ENCODE assay signal across 19 cellular contexts in the genomic region with DNA sequence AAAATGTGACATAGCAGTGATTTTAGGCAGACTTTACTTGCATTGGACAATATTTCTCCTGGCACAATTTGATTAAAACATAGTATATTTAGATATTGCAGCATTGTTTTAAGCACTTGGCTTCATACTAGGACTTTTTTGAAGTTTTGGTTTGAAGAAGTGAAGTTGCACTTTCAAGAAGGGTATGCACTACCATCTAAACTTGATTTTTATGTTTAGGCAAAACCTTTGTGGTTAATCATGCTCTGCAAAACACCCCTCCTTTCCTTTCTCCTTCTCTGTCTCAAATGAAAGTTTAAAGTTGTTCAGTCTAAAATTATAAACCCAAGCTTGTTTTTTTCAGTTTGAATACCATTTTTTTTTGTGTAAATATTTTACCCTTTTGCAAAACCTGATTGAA.
A peak's percentile ranks its signal among the peaks of the same experiment; 100 is the strongest.
DNase-seq lines count a peak whose midpoint lies in the region; ATAC-seq and TF ChIP-seq lines count a peak whose summit lies in the region.
"Had no signal": no experiment of that assay in that cellular context is flagged by ENCODE, and none has a peak within 500 bp of the region (broad histone marks: within the 10 kb centered on the region; RNA-seq: fewer than 3 reads in every experiment).

No MANE protein-coding gene starts in this region.

- peaks cover 14% of the 10 kb centered on the region for H3K4me1 Mint-ChIP-seq in progenitor cell of endocrine pancreas (ENCODE audit: low read depth)
- peaks cover 13% of the 10 kb centered on the region for H3K4me1 Mint-ChIP-seq in activated CD4-positive, alpha-beta T cell treated with anti-CD3 and anti-CD28 coated beads, Interleukin-2, amount 10 ng/mL, durations not matched to agents 7 days and 5 days

- peak overlapping the region; percentile 74 for H3K27ac ChIP-seq in WERI-Rb-1
- H3K27ac ChIP-seq: GM23248 had no signal

- no peak for DNase-seq in WERI-Rb-1
- no peak for DNase-seq in progenitor cell of endocrine pancreas (ENCODE audit: low spot score, unreplicated experiment)
- no peak for DNase-seq in activated CD4-positive, alpha-beta T cell treated with anti-CD3 and anti-CD28 coated beads, Interleukin-2, amount 10 ng/mL, durations not matched to agents 7 days and 5 days
- DNase-seq: ACHN, BE2C, C1 segment of cervical spinal cord, DMS153, DMS79, GDM1, GM23248, KBM-7 had no signal

- POLR2A ChIA-PET in activated CD4-positive, alpha-beta T cell treated with anti-CD3 and anti-CD28 coated beads, Interleukin-2, amount 10 ng/mL, durations not matched to agents 7 days and 5 days (lab: Charles Lee): no interaction called here

- no peak overlapping the region for H3K4me3 ChIP-seq in WERI-Rb-1 (ENCODE audit: low read depth, low read length)
- H3K4me3 ChIP-seq: GM23248, HAP-1 had no signal

- peaks cover 5% of the 10 kb centered on the region for H3K36me3 ChIP-seq in WERI-Rb-1
- H3K36me3 ChIP-seq: HAP-1 had no signal

- H3K27me3 ChIP-seq in WERI-Rb-1 (ENCODE audit: insufficient read depth, low read depth, severe bottlenecking): no peaks in the 10 kb centered on the region
- H3K27me3 ChIP-seq: BE2C had no signal

- ATAC-seq in GM18498 (IDR thresholded peaks at IDR 0.05; ENCODE audit: unreplicated experiment) (peak; percentile 51), HG02642 (IDR thresholded peaks at IDR 0.05; ENCODE audit: poor library complexity, unreplicated experiment) (peak; percentile 44), HG02623 (IDR thresholded peaks at IDR 0.05; ENCODE audit: unreplicated experiment) (no peak), GM21515 (IDR thresholded peaks at IDR 0.05; ENCODE audit: unreplicated experiment) (no peak)
- ATAC-seq: HepG2 had no signal

- TF ChIP-seq CTCF in WERI-Rb-1 (IDR thresholded peaks at IDR 0.05; ENCODE audit: low read depth, low read length) (no peak), progenitor cell of endocrine pancreas (IDR thresholded peaks at IDR 0.05; ENCODE audit: unreplicated experiment) (no peak)

- no peak overlapping the region for H3K4me3 Mint-ChIP-seq in progenitor cell of endocrine pancreas (ENCODE audit: low read depth)
- H3K4me3 Mint-ChIP-seq in activated CD4-positive, alpha-beta T cell treated with anti-CD3 and anti-CD28 coated beads, Interleukin-2, amount 10 ng/mL, durations not matched to agents 7 days and 5 days: no peak overlapping the region
- H3K4me3 Mint-ChIP-seq: CD4-positive, CD25-positive, alpha-beta regulatory T cell; IgD-negative memory B cell had no signal

- CTCF ChIA-PET in activated CD4-positive, alpha-beta T cell treated with anti-CD3 and anti-CD28 coated beads, Interleukin-2, amount 10 ng/mL, durations not matched to agents 7 days and 5 days (lab: Charles Lee): no interaction called here

- H3K9me3 Mint-ChIP-seq in progenitor cell of endocrine pancreas (ENCODE audit: low read depth): no peaks in the 10 kb centered on the region
- H3K9me3 Mint-ChIP-seq in activated CD4-positive, alpha-beta T cell treated with anti-CD3 and anti-CD28 coated beads, Interleukin-2, amount 10 ng/mL, durations not matched to agents 7 days and 5 days: no peaks in the 10 kb centered on the region
- H3K9me3 Mint-ChIP-seq: CD4-positive, CD25-positive, alpha-beta regulatory T cell; IgD-negative memory B cell had no signal

- peaks cover 17% of the 10 kb centered on the region for H3K36me3 Mint-ChIP-seq in progenitor cell of endocrine pancreas (ENCODE audit: insufficient read depth)
- H3K36me3 Mint-ChIP-seq in activated CD4-positive, alpha-beta T cell treated with anti-CD3 and anti-CD28 coated beads, Interleukin-2, amount 10 ng/mL, durations not matched to agents 7 days and 5 days (ENCODE audit: low read depth): peaks cover 21% of the 10 kb centered on the region

- H3K27me3 Mint-ChIP-seq in progenitor cell of endocrine pancreas: no peaks in the 10 kb centered on the region
- H3K27me3 Mint-ChIP-seq in activated CD4-positive, alpha-beta T cell treated with anti-CD3 and anti-CD28 coated beads, Interleukin-2, amount 10 ng/mL, durations not matched to agents 7 days and 5 days: no peaks in the 10 kb centered on the region
- H3K27me3 Mint-ChIP-seq: CD4-positive, CD25-positive, alpha-beta regulatory T cell; IgD-negative memory B cell had no signal

- no peaks in the 10 kb centered on the region for H3K9me3 ChIP-seq in WERI-Rb-1 (ENCODE audit: severe bottlenecking)
- H3K9me3 ChIP-seq: BE2C, HAP-1 had no signal

- H3K27ac Mint-ChIP-seq in progenitor cell of endocrine pancreas: peak overlapping the region; percentile 67
- no peak overlapping the region for H3K27ac Mint-ChIP-seq in activated CD4-positive, alpha-beta T cell treated with anti-CD3 and anti-CD28 coated beads, Interleukin-2, amount 10 ng/mL, durations not matched to agents 7 days and 5 days
- H3K27ac Mint-ChIP-seq: IgD-negative memory B cell had no signal

Comparison
In these comparisons a context has a peak if more than half of its experiments do, and no peak if none do; other contexts are left out.
1. ATAC-seq: peak in GM18498 (single experiment) and HG02642 (single experiment); none in HG02623 (single experiment) and GM21515 (single experiment).